12 cellular contexts compared by ENCODE assay signal in the genomic region with DNA sequence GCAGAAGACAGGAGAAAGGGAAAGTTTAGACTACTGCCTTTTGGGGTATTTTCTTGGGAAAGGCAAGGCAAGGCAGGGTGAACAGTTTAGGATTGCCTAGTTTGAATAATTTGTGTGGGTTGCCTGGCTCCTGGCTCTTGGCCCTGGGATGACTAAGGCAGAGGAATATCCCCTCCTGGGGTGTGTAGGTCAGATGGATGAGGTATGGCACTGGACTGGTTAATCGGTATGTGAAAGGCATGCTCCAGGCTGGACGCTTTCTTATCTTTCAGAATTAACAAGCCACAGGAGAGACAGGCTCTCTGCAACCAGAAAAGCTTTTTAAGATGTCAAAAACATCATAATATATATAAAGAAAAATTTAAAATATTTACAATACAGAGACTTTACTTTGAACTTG. TPM values are rescaled to one million over a fixed set of nuclear protein-coding genes. Genes with fewer than 3 reads are reported as not detected.
DNase-seq lines count a peak whose midpoint lies in the region; ATAC-seq and TF ChIP-seq lines count a peak whose summit lies in the region.
"Had no signal": no experiment of that assay in that cellular context is flagged by ENCODE, and none has a peak within 500 bp of the region (broad histone marks: within the 10 kb centered on the region; RNA-seq: fewer than 3 reads in every experiment).

No MANE protein-coding gene starts in this region.

- no peak for TF ChIP-seq CTCF in BJ (IDR thresholded peaks at IDR 0.05; ENCODE audit: insufficient read depth, low read depth, low read length)

- H3K36me3 Mint-ChIP-seq in activated naive CD8-positive, alpha-beta T cell treated with anti-CD3 and anti-CD28 coated beads, Interleukin-2, amount 10 ng/mL, durations not matched to agents 7 days and 5 days, result peaks cover 40% of the 10 kb centered on the region
- H3K36me3 Mint-ChIP-seq: WTC11 had no signal

- no peak for ATAC-seq in activated naive CD8-positive, alpha-beta T cell treated with anti-CD3 and anti-CD28 coated beads, Interleukin-2, amount 10 ng/mL, durations not matched to agents 7 days and 5 days (ENCODE audit: low read depth)
- ATAC-seq in HG03457 (IDR thresholded peaks at IDR 0.05; ENCODE audit: unreplicated experiment), result no peak
- ATAC-seq: PC-3, WTC11 had no signal

- CTCF ChIA-PET in BJ (lab: Yijun Ruan, JAX) (no interaction called here), HEK293T (lab: Yijun Ruan, JAX) (no interaction called here)

- H3K9me3 Mint-ChIP-seq in activated naive CD8-positive, alpha-beta T cell treated with anti-CD3 and anti-CD28 coated beads, Interleukin-2, amount 10 ng/mL, durations not matched to agents 7 days and 5 days, result no peaks in the 10 kb centered on the region
- H3K9me3 Mint-ChIP-seq: WTC11 had no signal

- peaks cover 2% of the 10 kb centered on the region for H3K4me1 Mint-ChIP-seq in activated naive CD8-positive, alpha-beta T cell treated with anti-CD3 and anti-CD28 coated beads, Interleukin-2, amount 10 ng/mL, durations not matched to agents 7 days and 5 days

- peak; percentile 12 for DNase-seq in BJ (ENCODE audit: low read depth)
- peak; percentile 23 for DNase-seq in HEK293T (ENCODE audit: extremely low spot score)
- DNase-seq in activated naive CD8-positive, alpha-beta T cell treated with anti-CD3 and anti-CD28 coated beads, Interleukin-2, amount 10 ng/mL, durations not matched to agents 7 days and 5 days, result no peak
- DNase-seq in kidney tubule cell (ENCODE audit: low spot score), result peak; percentile 71
- no peak for DNase-seq in KG1 (lab: John Stamatoyannopoulos, UW)
- no peak for DNase-seq in cerebellar cortex (ENCODE audit: low spot score)
- no peak for DNase-seq in T-helper 9 cell
- DNase-seq: MV-4-11, small intestine had no signal

- no peaks in the 10 kb centered on the region for H3K27me3 ChIP-seq in BJ (ENCODE audit: control insufficient read depth, insufficient read depth, low read length)

- POLR2A ChIA-PET in BJ (lab: Charles Lee) (no interaction called here), HEK293T (lab: Yijun Ruan, JAX) (no interaction called here)
- POLR2A ChIA-PET in activated naive CD8-positive, alpha-beta T cell treated with anti-CD3 and anti-CD28 coated beads, Interleukin-2, amount 10 ng/mL, durations not matched to agents 7 days and 5 days (lab: Charles Lee), result no interaction called here

- H3K27me3 Mint-ChIP-seq in activated naive CD8-positive, alpha-beta T cell treated with anti-CD3 and anti-CD28 coated beads, Interleukin-2, amount 10 ng/mL, durations not matched to agents 7 days and 5 days, result no peaks in the 10 kb centered on the region

- peak overlapping the region; percentile 19 for H3K27ac Mint-ChIP-seq in activated naive CD8-positive, alpha-beta T cell treated with anti-CD3 and anti-CD28 coated beads, Interleukin-2, amount 10 ng/mL, durations not matched to agents 7 days and 5 days
- H3K27ac Mint-ChIP-seq: WTC11 had no signal

- no peak overlapping the region for H3K4me3 ChIP-seq in BJ (ENCODE audit: low read depth, low read length)

- H3K4me3 Mint-ChIP-seq in activated naive CD8-positive, alpha-beta T cell treated with anti-CD3 and anti-CD28 coated beads, Interleukin-2, amount 10 ng/mL, durations not matched to agents 7 days and 5 days, result no peak overlapping the region
- H3K4me3 Mint-ChIP-seq: WTC11 had no signal

- no peaks in the 10 kb centered on the region for H3K36me3 ChIP-seq in BJ (ENCODE audit: control insufficient read depth, insufficient read depth, low read length)

TF ChIP-seq in HEK293T, 16 proteins besides CTCF, POLR2A, EP300 and RAD21:
- TF ChIP-seq ELF4 (IDR thresholded peaks at IDR 0.05) (no peak), SUZ12 (IDR thresholded peaks at IDR 0.05) (no peak), CTBP1 (IDR thresholded peaks at IDR 0.05; ENCODE audit: borderline replicate concordance) (no peak), ARNT (IDR thresholded peaks at IDR 0.05) (no peak), NFRKB (IDR thresholded peaks at IDR 0.05) (no peak), FOXK2 (IDR thresholded peaks at IDR 0.05) (no peak), FOXM1 (IDR thresholded peaks at IDR 0.05; ENCODE audit: borderline replicate concordance) (no peak), L3MBTL2 (conservative IDR thresholded peaks at IDR 0.05) (no peak), ZNF384 (IDR thresholded peaks at IDR 0.05) (no peak), HDGF (IDR thresholded peaks at IDR 0.05; ENCODE audit: borderline replicate concordance) (no peak), BHLHE40 (IDR thresholded peaks at IDR 0.05; ENCODE audit: borderline replicate concordance) (no peak), LEF1 (IDR thresholded peaks at IDR 0.05; ENCODE audit: borderline replicate concordance) (no peak)

RNA-seq across cellular contexts. Expression of a gene that starts 58.6 kb away (rescaled TPM):
- polyA plus RNA-seq in BJ (2011; rRNA removed), result 8.5 and 14.6 TPM in 2 replicates
- 8.6 and 10.0 TPM in 2 replicates for polyA minus RNA-seq in BJ (2011; rRNA and poly(A)+ RNA removed)
- 10 to 100 TPM; 47.0 to 47.1 TPM for total RNA-seq in activated naive CD8-positive, alpha-beta T cell treated with anti-CD3 and anti-CD28 coated beads, Interleukin-2, amount 10 ng/mL, durations not matched to agents 7 days and 5 days

Comparison
In these comparisons a context has a peak if more than half of its experiments do, and no peak if none do; other contexts are left out.
1. DNase-seq: peak in BJ (single experiment), HEK293T (single experiment) and kidney tubule cell (single experiment); none in activated naive CD8-positive, alpha-beta T cell treated with anti-CD3 and anti-CD28 coated beads, Interleukin-2, amount 10 ng/mL, durations not matched to agents 7 days and 5 days (single experiment), KG1 (single experiment), cerebellar cortex (single experiment) and T-helper 9 cell (single experiment).